Comparison of ENCODE assay signal across 1 cellular context in genomic region chr1:61120998-61121397, GRCh38.
TF ChIP-seq lines count a peak whose summit lies in the region.

No MANE protein-coding gene starts in this region.

TF ChIP-seq in HEK293, 187 proteins besides CTCF, POLR2A, EP300 and RAD21 (continued from another document and continues in another):
- TF ChIP-seq ZNF692 (tag by site-specific recombination; IDR thresholded peaks at IDR 0.05) = 0 out of 2 replicates have a peak, but pooled peaks have one; percentile 22
- TF ChIP-seq SP7 (tag by site-specific recombination; IDR thresholded peaks at IDR 0.05) = no peak
- peak; percentile 38; the same call in 1 of the 2 replicates for TF ChIP-seq ZNF18 (tag by site-specific recombination; IDR thresholded peaks at IDR 0.05)
- no peak for TF ChIP-seq ZFP37 (tag by site-specific recombination; IDR thresholded peaks at IDR 0.05)
- no peak for TF ChIP-seq ZNF544 (tag by site-specific recombination; IDR thresholded peaks at IDR 0.05)
- no peak for TF ChIP-seq ZNF175 (tag by site-specific recombination; IDR thresholded peaks at IDR 0.05)
- TF ChIP-seq ZNF624 (tag by site-specific recombination; IDR thresholded peaks at IDR 0.05) = no peak
- TF ChIP-seq ZNF132 (tag by site-specific recombination; IDR thresholded peaks at IDR 0.05; ENCODE audit: borderline replicate concordance) = no peak
- no peak for TF ChIP-seq ZNF398 (tag by site-specific recombination; IDR thresholded peaks at IDR 0.05)
- no peak for TF ChIP-seq ZFP41 (tag by site-specific recombination; IDR thresholded peaks at IDR 0.05; ENCODE audit: borderline replicate concordance)
- TF ChIP-seq ZNF341 (tag by site-specific recombination; IDR thresholded peaks at IDR 0.05; ENCODE audit: low read depth) = no peak
- TF ChIP-seq ZNF362 (tag by site-specific recombination; IDR thresholded peaks at IDR 0.05) = no peak
- no peak for TF ChIP-seq WT1 (tag by site-specific recombination; IDR thresholded peaks at IDR 0.05)
- TF ChIP-seq ZNF785 (tag by site-specific recombination; IDR thresholded peaks at IDR 0.05) = no peak
- no peak for TF ChIP-seq INSM2 (tag by site-specific recombination; IDR thresholded peaks at IDR 0.05)
- TF ChIP-seq ZNF184 (tag by site-specific recombination; IDR thresholded peaks at IDR 0.05) = no peak
- no peak for TF ChIP-seq HOXC10 (CRISPR knock-in tag; IDR thresholded peaks at IDR 0.05)
- TF ChIP-seq ZNF768 (tag by site-specific recombination; IDR thresholded peaks at IDR 0.05) = no peak
- TF ChIP-seq AEBP2 (tag by site-specific recombination; IDR thresholded peaks at IDR 0.05; ENCODE audit: borderline replicate concordance) = no peak
- TF ChIP-seq ATF2 (tag by site-specific recombination; IDR thresholded peaks at IDR 0.05; ENCODE audit: low read depth) = peak; percentile 65; the same call in 1 of the 2 replicates
- TF ChIP-seq ZNF140 (tag by site-specific recombination; IDR thresholded peaks at IDR 0.05) = no peak
- no peak for TF ChIP-seq ZNF513 (tag by site-specific recombination; IDR thresholded peaks at IDR 0.05)
- TF ChIP-seq REPIN1 (tag by site-specific recombination; IDR thresholded peaks at IDR 0.05; ENCODE audit: low read depth) = no peak
- TF ChIP-seq ZBTB6 (tag by site-specific recombination; IDR thresholded peaks at IDR 0.05) = no peak
- TF ChIP-seq ZNF16 (tag by site-specific recombination; IDR thresholded peaks at IDR 0.05; ENCODE audit: low read depth) = no peak
- TF ChIP-seq ZEB2 (tag by site-specific recombination; IDR thresholded peaks at IDR 0.05) = peak; percentile 64
- TF ChIP-seq ZNF266 (tag by site-specific recombination; IDR thresholded peaks at IDR 0.05; ENCODE audit: low read depth) = no peak
- TF ChIP-seq YY2 (tag by site-specific recombination; IDR thresholded peaks at IDR 0.05) = no peak
- TF ChIP-seq PATZ1 (tag by site-specific recombination; IDR thresholded peaks at IDR 0.05) = no peak
- TF ChIP-seq ZNF548 (tag by site-specific recombination; IDR thresholded peaks at IDR 0.05) = no peak
- TF ChIP-seq ZNF585B (tag by site-specific recombination; IDR thresholded peaks at IDR 0.05) = no peak
- TF ChIP-seq BCL11B (tag by site-specific recombination; IDR thresholded peaks at IDR 0.05; ENCODE audit: low read depth) = no peak
- TF ChIP-seq ZNF404 (tag by site-specific recombination; IDR thresholded peaks at IDR 0.05) = no peak
- TF ChIP-seq ZNF26 (tag by site-specific recombination; IDR thresholded peaks at IDR 0.05) = no peak
- no peak for TF ChIP-seq HOXA7 (CRISPR knock-in tag; IDR thresholded peaks at IDR 0.05; ENCODE audit: borderline replicate concordance)
- TF ChIP-seq ZSCAN4 (tag by site-specific recombination; IDR thresholded peaks at IDR 0.05) = no peak
- TF ChIP-seq ZNF571 (tag by site-specific recombination; IDR thresholded peaks at IDR 0.05) = no peak
- no peak for TF ChIP-seq OVOL3 (tag by site-specific recombination; IDR thresholded peaks at IDR 0.05)
- TF ChIP-seq ZFP69B (tag by site-specific recombination; IDR thresholded peaks at IDR 0.05) = no peak
- TF ChIP-seq ZNF24 (tag by site-specific recombination; IDR thresholded peaks at IDR 0.05) = 0 out of 2 replicates have a peak, but pooled peaks have one; percentile 37
- TF ChIP-seq KLF10 (tag by site-specific recombination; IDR thresholded peaks at IDR 0.05) = no peak
